In the genomic region with DNA sequence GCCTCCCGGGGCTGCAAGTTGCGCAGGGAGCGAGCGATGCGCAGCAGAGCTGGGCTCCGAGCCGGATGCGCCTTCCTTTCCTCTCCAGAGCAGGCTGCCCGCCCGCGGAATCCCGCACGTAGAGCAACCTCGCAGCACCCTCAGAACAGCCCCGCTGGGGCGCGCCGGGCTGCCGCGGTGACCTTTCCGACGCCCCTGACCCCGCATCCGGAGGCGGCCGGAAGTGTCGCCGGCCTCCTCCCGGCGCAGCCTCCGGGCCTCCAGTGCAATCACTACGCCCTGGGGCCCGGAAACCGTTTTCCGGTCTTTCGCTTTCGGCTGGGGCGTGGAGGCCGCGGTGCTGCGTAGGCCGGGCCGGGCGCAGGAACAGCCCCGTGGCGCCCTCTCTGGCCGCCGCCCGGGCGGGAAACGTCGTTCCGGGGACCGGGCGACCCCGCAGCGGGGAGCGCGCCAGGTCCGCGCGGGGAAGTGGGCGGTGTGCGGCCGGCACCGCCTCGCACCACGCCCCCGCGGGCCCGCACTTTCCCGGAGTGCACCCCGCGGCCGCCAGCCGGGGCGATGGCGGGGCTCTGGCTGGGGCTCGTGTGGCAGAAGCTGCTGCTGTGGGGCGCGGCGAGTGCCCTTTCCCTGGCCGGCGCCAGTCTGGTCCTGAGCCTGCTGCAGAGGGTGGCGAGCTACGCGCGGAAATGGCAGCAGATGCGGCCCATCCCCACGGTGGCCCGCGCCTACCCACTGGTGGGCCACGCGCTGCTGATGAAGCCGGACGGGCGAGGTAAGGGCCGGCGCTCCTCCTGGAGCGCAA, we compare ENCODE assay signal across 8 cellular contexts. TPM values are rescaled to one million over a fixed set of nuclear protein-coding genes. Genes with fewer than 3 reads are reported as not detected.
A peak's percentile ranks its signal among the peaks of the same experiment; 100 is the strongest.
DNase-seq lines count a peak whose midpoint lies in the region; ATAC-seq and TF ChIP-seq lines count a peak whose summit lies in the region.

A gene (plus strand): TSS at position 302 of the 802 bp plus-strand sequence. CDS start 257 bp downstream, at position 559.

- H3K4me1 ChIP-seq in osteoblast (ENCODE audit: insufficient read depth, low read length) (peaks cover 14% of the 10 kb centered on the region), thoracic aorta (ENCODE audit: control insufficient read depth in 1 of 2, low read depth in 2 of 2) (peaks cover 5 to 40% of the 10 kb centered on the region in 2 donors)

- no peaks in the 10 kb centered on the region for H3K9me3 Mint-ChIP-seq in activated naive CD4-positive, alpha-beta T cell treated with anti-CD3 and anti-CD28 coated beads, Interleukin-2, amount 10 ng/mL, durations not matched to agents 7 days and 5 days

- peak; percentile 24 for DNase-seq in DMS79 (lab: John Stamatoyannopoulos, UW)
- DNase-seq in HT1080 (ENCODE audit: low read depth) = peak; percentile 76
- DNase-seq in SK-N-DZ (ENCODE audit: low spot score) = peak; percentile 57
- DNase-seq in activated naive CD4-positive, alpha-beta T cell treated with anti-CD3 and anti-CD28 coated beads, Interleukin-2, amount 10 ng/mL, durations not matched to agents 7 days and 5 days = peak; percentile 92
- DNase-seq in glomerular visceral epithelial cell (ENCODE audit: extremely low spot score) = peak; percentile 76
- DNase-seq in osteoblast (ENCODE audit: insufficient read length, low spot score, missing footprints) = peak; percentile 95
- no peak for DNase-seq in thoracic aorta (ENCODE audit: low spot score)

- peak within 1 kb of the TSS; percentile 92 for H3K4me3 Mint-ChIP-seq in activated naive CD4-positive, alpha-beta T cell treated with anti-CD3 and anti-CD28 coated beads, Interleukin-2, amount 10 ng/mL, durations not matched to agents 7 days and 5 days

- no peaks in the 10 kb centered on the region for H3K9me3 ChIP-seq in osteoblast (ENCODE audit: low read depth, low read length)
- H3K9me3 ChIP-seq in thoracic aorta = no peaks in the 10 kb centered on the region

- peaks cover 3% of the 10 kb centered on the region for H3K36me3 ChIP-seq in osteoblast (ENCODE audit: insufficient read depth, low read length)
- no peaks in the 10 kb centered on the region for H3K36me3 ChIP-seq in thoracic aorta

- peak within 1 kb of the TSS; percentile 96 for H3K27ac Mint-ChIP-seq in activated naive CD4-positive, alpha-beta T cell treated with anti-CD3 and anti-CD28 coated beads, Interleukin-2, amount 10 ng/mL, durations not matched to agents 7 days and 5 days

- H2AFZ ChIP-seq in osteoblast (ENCODE audit: low read length) = peak within 1 kb of the TSS; percentile 95

- peaks cover 11% of the 10 kb centered on the region for H3K36me3 Mint-ChIP-seq in activated naive CD4-positive, alpha-beta T cell treated with anti-CD3 and anti-CD28 coated beads, Interleukin-2, amount 10 ng/mL, durations not matched to agents 7 days and 5 days

- H3K27me3 ChIP-seq in osteoblast (ENCODE audit: insufficient read depth, low read length) (no peaks in the 10 kb centered on the region), thoracic aorta (replicated peaks; ENCODE audit: insufficient read depth) (no peaks in the 10 kb centered on the region)

- CTCF ChIA-PET in activated naive CD4-positive, alpha-beta T cell treated with anti-CD3 and anti-CD28 coated beads, Interleukin-2, amount 10 ng/mL, durations not matched to agents 7 days and 5 days (lab: Charles Lee) = interaction anchor here (1.0 to 3.4 kb wide), 4 partner anchors 10 to 122 kb away, joined by 3 to 19 read pairs (median 4); a partner anchor contains a TSS

- H3K4me3 ChIP-seq in osteoblast (ENCODE audit: insufficient read depth, low read length) (peak within 1 kb of the TSS; percentile 80), thoracic aorta (peak within 1 kb of the TSS; percentile 92)

- H4K20me1 ChIP-seq in osteoblast (ENCODE audit: insufficient read depth, low read length) = no peaks in the 10 kb centered on the region

- TF ChIP-seq CTCF in osteoblast (IDR thresholded peaks at IDR 0.05; ENCODE audit: extremely low read depth, low read depth, low read length) = no peak
- no peak for TF ChIP-seq CTCF in thoracic aorta (IDR thresholded peaks at IDR 0.05)

- H3K27ac ChIP-seq in osteoblast (ENCODE audit: low read depth, low read length) = peak within 1 kb of the TSS; percentile 67
- peak within 1 kb of the TSS; percentile 96 to 97 for H3K27ac ChIP-seq in thoracic aorta

- H3K27me3 Mint-ChIP-seq in activated naive CD4-positive, alpha-beta T cell treated with anti-CD3 and anti-CD28 coated beads, Interleukin-2, amount 10 ng/mL, durations not matched to agents 7 days and 5 days = no peaks in the 10 kb centered on the region

- peak; percentile 86 for ATAC-seq in GM21367 (IDR thresholded peaks at IDR 0.05; ENCODE audit: unreplicated experiment)
- ATAC-seq in thoracic aorta (ENCODE audit: insufficient number of reproducible peaks, low FRiP score, low read depth) = peak; percentile 57

- peaks cover 20% of the 10 kb centered on the region for H3K79me2 ChIP-seq in osteoblast (ENCODE audit: insufficient read depth, low read length)

- H3K4me1 Mint-ChIP-seq in activated naive CD4-positive, alpha-beta T cell treated with anti-CD3 and anti-CD28 coated beads, Interleukin-2, amount 10 ng/mL, durations not matched to agents 7 days and 5 days = peaks cover 36% of the 10 kb centered on the region

- H3K4me2 ChIP-seq in osteoblast (ENCODE audit: insufficient read depth, low read length) = peak within 1 kb of the TSS; percentile 86

RNA-seq across cellular contexts. Expression of the gene that starts here (rescaled TPM):
- 3.1 and 5.2 TPM in 2 replicates for total RNA-seq in HT1080 (2014; rRNA removed; shearing (Covaris generic))
- 2.6 TPM in 2 replicates for polyA plus RNA-seq in HT1080 (2015; cell fraction: cytosol; rRNA removed)
- 1.1 and 2.3 TPM in 2 replicates for polyA plus RNA-seq in HT1080 (2015; cell fraction: nucleus; rRNA removed)
- polyA plus RNA-seq in SK-N-DZ (2014; cell fraction: cytosol; rRNA removed) = 1.1 and 1.5 TPM in 2 replicates
- polyA plus RNA-seq in SK-N-DZ (2014; cell fraction: nucleus; rRNA removed) = 1.3 and 1.7 TPM in 2 replicates
- total RNA-seq in osteoblast (29.0 and 41.8 TPM in 2 replicates), thoracic aorta (10 to 100 TPM; 41.8 to 61.2 TPM)
